10 cellular contexts compared by ENCODE assay signal in genomic region chr3:146189519-146190173, GRCh38. TPM values are rescaled to one million over a fixed set of nuclear protein-coding genes. Genes with fewer than 3 reads are reported as not detected.
DNase-seq lines count a peak whose midpoint lies in the region; ATAC-seq and TF ChIP-seq lines count a peak whose summit lies in the region.
"Had no signal": no experiment of that assay in that cellular context is flagged by ENCODE, and none has a peak within 500 bp of the region (broad histone marks: within the 10 kb centered on the region; RNA-seq: fewer than 3 reads in every experiment).

No MANE protein-coding gene starts in this region.

- H2AFZ ChIP-seq in HCT116 (ENCODE audit: low read depth, low read length, poor library complexity, severe bottlenecking): peak overlapping the region; percentile 67
- peak overlapping the region; percentile 68 for H2AFZ ChIP-seq in PC-3 (ENCODE audit: low read length)

- H3K4me3 ChIP-seq in HCT116 (replicated peaks in 1 of 2; ENCODE audit: low read depth in 1 of 2, low read length in 2 of 2) (no peak overlapping the region), PC-3 (ENCODE audit: low read length) (peak overlapping the region; percentile 36; the same call in 1 of the 2 replicates), choroid plexus epithelial cell (ENCODE audit: low read depth, low read length) (no peak overlapping the region), right lobe of liver (no peak overlapping the region)

- TF ChIP-seq POLR2A in HCT116 (IDR thresholded peaks at IDR 0.05; ENCODE audit: borderline replicate concordance, extremely low read depth, insufficient read depth, insufficient read length) (no peak), right lobe of liver (IDR thresholded peaks at IDR 0.05) (no peak)

- no peaks in the 10 kb centered on the region for H3K9me3 ChIP-seq in HCT116 (ENCODE audit: control insufficient read depth in 1 of 2, insufficient read depth in 1 of 2, low read depth in 1 of 2, low read length in 2 of 2)
- H3K9me3 ChIP-seq in PC-3 (ENCODE audit: low read length): no peaks in the 10 kb centered on the region
- no peaks in the 10 kb centered on the region for H3K9me3 ChIP-seq in right lobe of liver

- in situ Hi-C loops in ACHN (cut with HindIII; ENCODE audit: low pct_ligation_motif_present, low pct_unique_long_range_greater_than_20kb, low sequenced_read_pairs): no loop called here

- peak; percentile 78 for TF ChIP-seq CTCF in GM12872 (IDR thresholded peaks at IDR 0.05; ENCODE audit: insufficient read depth, low read depth, low read length)
- TF ChIP-seq CTCF in HCT116 (IDR thresholded peaks at IDR 0.05 in 2 of 3, conservative IDR thresholded peaks at IDR 0.05 in 1 of 3; ENCODE audit: borderline replicate concordance in 1 of 3, insufficient read depth in 1 of 3, low read depth in 2 of 3, low read length in 2 of 3): peak; percentile 62 to 73 (median 65); a peak in 5 of 6 replicates
- peak; percentile 90 for TF ChIP-seq CTCF in PC-3 (conservative IDR thresholded peaks at IDR 0.05; ENCODE audit: low read depth, low read length)
- peak; percentile 79 for TF ChIP-seq CTCF in choroid plexus epithelial cell (conservative IDR thresholded peaks at IDR 0.05; ENCODE audit: low read depth, low read length)
- peak; percentile 68 to 82 (median 74) for TF ChIP-seq CTCF in right lobe of liver (IDR thresholded peaks at IDR 0.05)

- POLR2A ChIA-PET in HCT116 (lab: Charles Lee): interaction anchor here (1.1 to 1.3 kb wide), 3 partner anchors 8 to 137 kb away, joined by 3 to 4 read pairs (median 3); no protein-coding TSS in a partner anchor
- POLR2A ChIA-PET in PC-3 (lab: Charles Lee; ENCODE audit: unreplicated experiment): interaction anchor here (0.6 kb wide), 2 partner anchors 313 to 388 kb away, joined by 4 to 5 read pairs; no protein-coding TSS in a partner anchor

- H4K20me1 ChIP-seq in HCT116 (ENCODE audit: insufficient read depth): no peaks in the 10 kb centered on the region
- H4K20me1 ChIP-seq in PC-3 (ENCODE audit: low read length): no peaks in the 10 kb centered on the region

- no peak overlapping the region for H3K9ac ChIP-seq in HCT116 (ENCODE audit: low read length)
- no peak overlapping the region for H3K9ac ChIP-seq in PC-3 (ENCODE audit: low read length)

- RAD21 ChIA-PET in HCT116 (lab: Charles Lee; ENCODE audit: low non-redundant PET in 1 of 2, low total read pairs in 2 of 2, uncharacterized antibody in 2 of 2, unreplicated experiment in 2 of 2): interaction anchor here (1.1 to 3.2 kb wide), 6 partner anchors 124 to 388 kb away, joined by 5 to 20 read pairs (median 10); no protein-coding TSS in a partner anchor

- CTCF ChIA-PET in HCT116 (lab: Charles Lee): interaction anchor here (0.5 to 5.1 kb wide), 20 partner anchors 8 to 449 kb away, joined by 3 to 141 read pairs (median 5); no protein-coding TSS in a partner anchor
- CTCF ChIA-PET in PC-3 (lab: Charles Lee): interaction anchor here (0.5 to 2.0 kb wide), 18 partner anchors 8 to 557 kb away, joined by 3 to 119 read pairs (median 4); no protein-coding TSS in a partner anchor

- no peaks in the 10 kb centered on the region for H3K27me3 ChIP-seq in HCT116 (ENCODE audit: insufficient read depth, low read length)
- no peaks in the 10 kb centered on the region for H3K27me3 ChIP-seq in PC-3 (ENCODE audit: low read length)
- no peaks in the 10 kb centered on the region for H3K27me3 ChIP-seq in right lobe of liver

- H3K9me2 ChIP-seq in HCT116 (ENCODE audit: insufficient read depth): no peaks in the 10 kb centered on the region
- no peaks in the 10 kb centered on the region for H3K9me2 ChIP-seq in PC-3 (replicated peaks; ENCODE audit: low read length)

- H3K4me1 ChIP-seq in HCT116 (ENCODE audit: control insufficient read depth in 1 of 2, insufficient read depth in 2 of 2, low read length in 2 of 2) (peaks cover 0 to 6% of the 10 kb centered on the region in 2 experiments; a peak in 2 of 4 replicates), PC-3 (ENCODE audit: insufficient read depth, low read length) (peaks cover 20% of the 10 kb centered on the region), right lobe of liver (no peaks in the 10 kb centered on the region)

- H3K79me2 ChIP-seq in HCT116 (ENCODE audit: insufficient read depth, low read length): no peaks in the 10 kb centered on the region
- no peaks in the 10 kb centered on the region for H3K79me2 ChIP-seq in PC-3 (ENCODE audit: low read length)

- no TSS peak for BruUV-seq in HCT116 (replicated peaks; lab: Mats Ljungman, UMichigan)
- BruUV-seq in PC-3 (replicated peaks; lab: Mats Ljungman, UMichigan): no TSS peak

- peak; percentile 93 for ATAC-seq in HCT116
- ATAC-seq in PC-3: peak; percentile 79
- ATAC-seq in right lobe of liver: peak; percentile 92 to 97 (median 95)

- H3F3A ChIP-seq in PC-3 (ENCODE audit: low read length, unreplicated experiment): no peaks in the 10 kb centered on the region

- H3K27ac ChIP-seq in HCT116 (ENCODE audit: low read depth, low read length) (no peak overlapping the region), PC-3 (ENCODE audit: low read length) (no peak overlapping the region), right lobe of liver (no peak overlapping the region)

- peak; percentile 78 for TF ChIP-seq RAD21 in HCT116 (IDR thresholded peaks at IDR 0.05; ENCODE audit: low read depth)

- 6% methylated on average over 6 of the region's 6 CpGs for WGBS in right lobe of liver (ENCODE audit: insufficient coverage, low coverage, low lambda C conversion rate, missing lambda C conversion rate)

- DNase-seq in ACHN (peak; percentile 70), HCT116 (ENCODE audit: low read depth, low spot score) (peak; percentile 47), Kasumi-1 (lab: John Stamatoyannopoulos, UW) (peak; percentile 70 to 83), PC-3 (peak; percentile 90), choroid plexus epithelial cell (ENCODE audit: low read depth) (peak; percentile 79), right lobe of liver (no peak), NK-92 (lab: John Stamatoyannopoulos, UW; ENCODE audit: unreplicated experiment) (no peak)

- intact Hi-C loops in HCT116 (cut with micrococcal nuclease): loop anchor here (1.0 kb wide), 2 partner anchors 138 to 388 kb away; no protein-coding TSS in a partner anchor
- intact Hi-C loops in PC-3 (cut with micrococcal nuclease): loop anchor here (1.0 kb wide), 5 partner anchors 28 to 388 kb away; partner anchors contain the start of gene PLOD2
- intact Hi-C loops in right lobe of liver (cut with DNase I): loop anchor here in 1 of 2 donors (10.0 kb wide), 1 partner anchor 125 kb away; no protein-coding TSS in a partner anchor

- H3K4me2 ChIP-seq in HCT116 (ENCODE audit: low read length) (peak overlapping the region; percentile 30), PC-3 (ENCODE audit: low read length) (peak overlapping the region; percentile 68)

- H3K36me3 ChIP-seq in HCT116 (ENCODE audit: control insufficient read depth in 1 of 2, insufficient read depth in 2 of 2, low read length in 2 of 2) (no peaks in the 10 kb centered on the region), PC-3 (ENCODE audit: low read depth, low read length) (no peaks in the 10 kb centered on the region), right lobe of liver (peaks cover 0 to 2% (median 0%) of the 10 kb centered on the region in 4 donors)

TF ChIP-seq in HCT116, 20 proteins besides CTCF, POLR2A, EP300 and RAD21:
- TF ChIP-seq YY1 (IDR thresholded peaks at IDR 0.05; ENCODE audit: extremely low read depth, insufficient replicate concordance, low read depth, low read length) (no peak), EZH2 (IDR thresholded peaks at IDR 0.05) (no peak)

RNA-seq across cellular contexts. Expression of gene PLOD2, which starts 28.7 kb away (rescaled TPM):
- total RNA-seq in HCT116 (2021; ENCODE audit: unreplicated experiment): 25.8 TPM
- 15.3 and 20.7 TPM in 2 replicates for polyA plus RNA-seq in HCT116 (2012)
- total RNA-seq in PC-3 (2014; rRNA removed): 76.1 and 84.8 TPM in 2 replicates
- total RNA-seq in right lobe of liver: 100 to 1,000 TPM in 1 of 6 experiments, 10 to 100 TPM in 5; 22.7 to 196 (median 57.6) TPM
- total RNA-seq: naive thymus-derived CD8-positive, alpha-beta T cell had no signal
- polyA plus RNA-seq: IgD-negative memory B cell; naive thymus-derived CD8-positive, alpha-beta T cell had no signal

Comparison
In these comparisons a context has a peak if more than half of its experiments do, and no peak if none do; other contexts are left out.
1. DNase-seq: peak in ACHN (single experiment), HCT116 (single experiment), Kasumi-1 (2 of 2), PC-3 (single experiment) and choroid plexus epithelial cell (single experiment); none in right lobe of liver (0 of 3) and NK-92 (single experiment).
2. Peak in every context shown above with its lines, with median percentiles within 50 percentile points of each other: CTCF ChIP-seq and ATAC-seq.